In the genomic region with DNA sequence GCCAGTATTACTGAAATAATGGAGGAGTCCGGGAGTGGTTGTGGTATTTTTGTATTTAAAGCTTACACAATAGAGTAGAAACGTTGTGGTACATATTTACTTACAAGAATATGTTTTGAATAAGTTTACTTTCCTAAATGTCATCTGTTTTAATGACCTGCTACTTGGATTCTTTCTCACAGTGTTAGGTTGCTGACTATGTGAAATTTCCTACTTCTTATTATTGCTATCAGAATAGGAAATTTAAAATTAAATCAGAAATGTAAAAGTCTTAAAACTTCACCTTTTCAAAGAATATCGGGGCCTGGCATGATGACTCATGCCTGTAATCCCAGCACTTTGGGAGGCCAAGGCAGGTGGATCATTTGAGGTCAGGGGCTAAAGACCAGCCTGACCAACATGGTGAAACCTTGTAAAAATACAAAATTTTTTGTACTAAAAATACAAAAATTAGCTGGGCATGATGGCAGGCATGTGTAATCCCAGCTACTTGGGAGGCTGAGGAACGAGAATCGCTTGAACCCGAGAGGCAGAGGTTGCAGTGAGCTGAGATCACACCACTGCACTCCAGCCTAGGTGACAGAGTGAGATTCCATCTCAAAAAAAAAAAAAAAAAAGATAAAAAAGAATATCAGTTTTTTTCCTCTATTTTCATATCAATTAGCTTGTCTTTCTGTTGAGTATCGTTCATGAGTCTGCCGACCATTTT, we compare ENCODE assay signal across 8 cellular contexts.
A peak's percentile ranks its signal among the peaks of the same experiment; 100 is the strongest.
DNase-seq lines count a peak whose midpoint lies in the region; ATAC-seq and TF ChIP-seq lines count a peak whose summit lies in the region.

No MANE protein-coding gene starts in this region.

- DNase-seq in activated CD4-positive, alpha-beta T cell treated with anti-CD3 and anti-CD28 coated beads, Interleukin-2, amount 10 ng/mL, durations not matched to agents 7 days and 5 days = no peak
- no peak for DNase-seq in activated CD4-positive, alpha-beta T cell treated with anti-CD3 and anti-CD28 coated beads, Interleukin-2, amount 50 U/mL, for 48 hours
- DNase-seq in SW480 (ENCODE audit: low spot score) (peak; percentile 36), fibroblast of mammary gland (ENCODE audit: low read depth) (peak; percentile 41), NCI-H146 (lab: John Stamatoyannopoulos, UW) (no peak)
- DNase-seq in stimulated activated naive B cell treated with anti-CD40 and anti-IgM and Interleukin-4, amounts not matched to agents 10 μg/mL and 1 μg/mL and 100 μg/mL, for 72 hours = no peak

- ATAC-seq in stimulated activated naive B cell treated with anti-CD40 and anti-IgM and Interleukin-4, amounts not matched to agents 10 μg/mL and 1 μg/mL and 100 μg/mL, for 72 hours (replicated peaks) = no peak
- no peak for ATAC-seq in GM21737 (IDR thresholded peaks at IDR 0.05; ENCODE audit: unreplicated experiment)
- no peak for ATAC-seq in HG02840 (IDR thresholded peaks at IDR 0.05; ENCODE audit: low FRiP score, unreplicated experiment)

- no peaks in the 10 kb centered on the region for H3K9me3 Mint-ChIP-seq in activated CD4-positive, alpha-beta T cell treated with anti-CD3 and anti-CD28 coated beads, Interleukin-2, amount 10 ng/mL, durations not matched to agents 7 days and 5 days
- H3K9me3 Mint-ChIP-seq in stimulated activated naive B cell treated with anti-CD40 and anti-IgM and Interleukin-4, amounts not matched to agents 10 μg/mL and 1 μg/mL and 100 μg/mL, for 72 hours = no peaks in the 10 kb centered on the region

- CTCF ChIA-PET in activated CD4-positive, alpha-beta T cell treated with anti-CD3 and anti-CD28 coated beads, Interleukin-2, amount 10 ng/mL, durations not matched to agents 7 days and 5 days (lab: Charles Lee) = interaction anchor here (0.8 to 4.3 kb wide), 7 partner anchors 12 to 72 kb away, joined by 3 to 15 read pairs (median 5); no protein-coding TSS in a partner anchor

- H3K27me3 Mint-ChIP-seq in activated CD4-positive, alpha-beta T cell treated with anti-CD3 and anti-CD28 coated beads, Interleukin-2, amount 10 ng/mL, durations not matched to agents 7 days and 5 days = no peaks in the 10 kb centered on the region
- H3K27me3 Mint-ChIP-seq in stimulated activated naive B cell treated with anti-CD40 and anti-IgM and Interleukin-4, amounts not matched to agents 10 μg/mL and 1 μg/mL and 100 μg/mL, for 72 hours = no peaks in the 10 kb centered on the region

- peak overlapping the region; percentile 93 for H3K27ac Mint-ChIP-seq in activated CD4-positive, alpha-beta T cell treated with anti-CD3 and anti-CD28 coated beads, Interleukin-2, amount 10 ng/mL, durations not matched to agents 7 days and 5 days
- peak overlapping the region; percentile 88 for H3K27ac Mint-ChIP-seq in stimulated activated naive B cell treated with anti-CD40 and anti-IgM and Interleukin-4, amounts not matched to agents 10 μg/mL and 1 μg/mL and 100 μg/mL, for 72 hours

- no peak for TF ChIP-seq CTCF in fibroblast of mammary gland (conservative IDR thresholded peaks at IDR 0.05; ENCODE audit: control insufficient read depth, insufficient read depth, low read depth, low read length)

- H3K36me3 Mint-ChIP-seq in activated CD4-positive, alpha-beta T cell treated with anti-CD3 and anti-CD28 coated beads, Interleukin-2, amount 10 ng/mL, durations not matched to agents 7 days and 5 days (ENCODE audit: low read depth) = peaks cover 27% of the 10 kb centered on the region
- H3K36me3 Mint-ChIP-seq in stimulated activated naive B cell treated with anti-CD40 and anti-IgM and Interleukin-4, amounts not matched to agents 10 μg/mL and 1 μg/mL and 100 μg/mL, for 72 hours = peaks cover 20 to 32% of the 10 kb centered on the region in 2 donors

- no peak overlapping the region for H3K4me3 ChIP-seq in fibroblast of mammary gland (ENCODE audit: control insufficient read depth, low read depth, low read length)

- H3K4me1 Mint-ChIP-seq in activated CD4-positive, alpha-beta T cell treated with anti-CD3 and anti-CD28 coated beads, Interleukin-2, amount 10 ng/mL, durations not matched to agents 7 days and 5 days = peaks cover 61% of the 10 kb centered on the region
- peaks cover 20 to 39% of the 10 kb centered on the region in 2 donors for H3K4me1 Mint-ChIP-seq in stimulated activated naive B cell treated with anti-CD40 and anti-IgM and Interleukin-4, amounts not matched to agents 10 μg/mL and 1 μg/mL and 100 μg/mL, for 72 hours

- H3K4me3 Mint-ChIP-seq in activated CD4-positive, alpha-beta T cell treated with anti-CD3 and anti-CD28 coated beads, Interleukin-2, amount 10 ng/mL, durations not matched to agents 7 days and 5 days = peak overlapping the region; percentile 62
- no peak overlapping the region for H3K4me3 Mint-ChIP-seq in stimulated activated naive B cell treated with anti-CD40 and anti-IgM and Interleukin-4, amounts not matched to agents 10 μg/mL and 1 μg/mL and 100 μg/mL, for 72 hours

- POLR2A ChIA-PET in activated CD4-positive, alpha-beta T cell treated with anti-CD3 and anti-CD28 coated beads, Interleukin-2, amount 10 ng/mL, durations not matched to agents 7 days and 5 days (lab: Charles Lee) = interaction anchor here (0.7 to 5.5 kb wide), 8 partner anchors 21 to 55 kb away, joined by 5 to 120 read pairs (median 10); no protein-coding TSS in a partner anchor

Comparison
In these comparisons a context has a peak if more than half of its experiments do, and no peak if none do; other contexts are left out.
1. DNase-seq: peak in SW480 (single experiment) and fibroblast of mammary gland (single experiment); none in activated CD4-positive, alpha-beta T cell treated with anti-CD3 and anti-CD28 coated beads, Interleukin-2, amount 10 ng/mL, durations not matched to agents 7 days and 5 days (single experiment), activated CD4-positive, alpha-beta T cell treated with anti-CD3 and anti-CD28 coated beads, Interleukin-2, amount 50 U/mL, for 48 hours (0 of 2), stimulated activated naive B cell treated with anti-CD40 and anti-IgM and Interleukin-4, amounts not matched to agents 10 μg/mL and 1 μg/mL and 100 μg/mL, for 72 hours (single experiment) and NCI-H146 (single experiment).